ENCODE assay signal across 1 cellular context in the genomic region with DNA sequence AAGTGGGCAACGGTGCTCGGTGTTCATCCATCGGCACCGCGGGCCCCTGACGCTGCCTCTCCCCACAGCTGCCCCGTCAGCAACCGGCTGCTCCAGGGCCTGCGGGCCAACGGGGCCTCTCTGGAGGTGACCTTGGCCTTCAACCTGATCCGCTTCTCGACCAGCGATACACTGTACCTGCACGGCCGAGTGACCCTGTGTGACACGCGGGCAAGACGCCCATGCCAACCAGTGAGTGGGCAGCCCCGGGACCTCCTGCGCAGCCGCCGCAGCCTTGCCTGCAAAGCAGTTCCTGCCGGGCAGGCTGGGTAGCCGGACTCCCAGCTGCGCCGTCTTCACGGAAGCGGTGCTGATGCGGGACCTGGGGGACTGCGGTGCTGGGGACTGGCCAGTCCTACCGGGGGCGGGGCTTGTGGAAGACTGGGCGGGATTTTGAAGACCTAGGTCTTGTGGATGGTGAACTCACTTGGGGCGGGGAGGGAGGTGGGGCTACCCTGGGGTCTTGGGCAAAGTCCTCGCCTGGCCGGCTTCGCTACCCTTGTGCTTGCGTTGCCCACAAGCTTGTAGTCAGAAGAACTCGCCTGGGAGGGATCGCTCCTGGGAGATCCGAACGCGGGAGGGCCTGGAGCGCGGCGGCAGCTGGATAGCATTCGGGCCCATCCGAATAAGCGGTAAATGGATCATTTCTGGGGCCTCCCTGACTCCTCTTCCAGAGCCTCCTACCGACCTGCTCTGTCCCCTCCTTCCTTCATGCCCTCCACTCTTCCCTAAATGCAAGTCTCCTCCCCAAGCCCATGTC.
TF ChIP-seq lines count a peak whose summit lies in the region.

No MANE protein-coding gene starts in this region.

TF ChIP-seq in SK-N-SH, 30 proteins besides CTCF, POLR2A, EP300 and RAD21 (continued from another document):
- TF ChIP-seq, protein P1, sequence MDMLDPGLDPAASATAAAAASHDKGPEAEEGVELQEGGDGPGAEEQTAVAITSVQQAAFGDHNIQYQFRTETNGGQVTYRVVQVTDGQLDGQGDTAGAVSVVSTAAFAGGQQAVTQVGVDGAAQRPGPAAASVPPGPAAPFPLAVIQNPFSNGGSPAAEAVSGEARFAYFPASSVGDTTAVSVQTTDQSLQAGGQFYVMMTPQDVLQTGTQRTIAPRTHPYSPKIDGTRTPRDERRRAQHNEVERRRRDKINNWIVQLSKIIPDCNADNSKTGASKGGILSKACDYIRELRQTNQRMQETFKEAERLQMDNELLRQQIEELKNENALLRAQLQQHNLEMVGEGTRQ (IDR thresholded peaks at IDR 0.05; ENCODE audit: borderline replicate concordance, low read depth, low read length), result no peak
- TF ChIP-seq, protein P2, sequence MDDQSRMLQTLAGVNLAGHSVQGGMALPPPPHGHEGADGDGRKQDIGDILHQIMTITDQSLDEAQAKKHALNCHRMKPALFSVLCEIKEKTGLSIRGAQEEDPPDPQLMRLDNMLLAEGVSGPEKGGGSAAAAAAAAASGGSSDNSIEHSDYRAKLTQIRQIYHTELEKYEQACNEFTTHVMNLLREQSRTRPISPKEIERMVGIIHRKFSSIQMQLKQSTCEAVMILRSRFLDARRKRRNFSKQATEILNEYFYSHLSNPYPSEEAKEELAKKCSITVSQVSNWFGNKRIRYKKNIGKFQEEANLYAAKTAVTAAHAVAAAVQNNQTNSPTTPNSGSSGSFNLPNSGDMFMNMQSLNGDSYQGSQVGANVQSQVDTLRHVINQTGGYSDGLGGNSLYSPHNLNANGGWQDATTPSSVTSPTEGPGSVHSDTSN (IDR thresholded peaks at IDR 0.05), result no peak
